In genomic region chr21:39387461-39388037, GRCh38 we compare ENCODE assay signal across 8 cellular contexts. TPM values are rescaled to one million over a fixed set of nuclear protein-coding genes. Genes with fewer than 3 reads are reported as not detected.
DNase-seq lines count a peak whose midpoint lies in the region; ATAC-seq and TF ChIP-seq lines count a peak whose summit lies in the region.

No MANE protein-coding gene starts in this region.

- no peak for ATAC-seq in HG03520 (IDR thresholded peaks at IDR 0.05; ENCODE audit: unreplicated experiment)

- in situ Hi-C loops in GM13976 (cut with MboI; ENCODE audit: low sequenced_read_pairs, unreplicated experiment) = loop anchor here (25.0 kb wide), 1 partner anchor 200 kb away; the partner anchor contains the start of gene PSMG1

- peaks cover 7% of the 10 kb centered on the region for H3K4me1 ChIP-seq in mesodermal cell (ENCODE audit: control insufficient read depth, insufficient read depth, low read length, poor library complexity, severe bottlenecking)

- no peak overlapping the region for H3K27ac Mint-ChIP-seq in endothelial cell (ENCODE audit: unreplicated experiment)

- no peaks in the 10 kb centered on the region for H3K9me3 Mint-ChIP-seq in endothelial cell (ENCODE audit: unreplicated experiment)

- H3K4me3 Mint-ChIP-seq in endothelial cell (ENCODE audit: unreplicated experiment) = peak overlapping the region; percentile 74

- H3K36me3 ChIP-seq in mesodermal cell (ENCODE audit: control insufficient read depth, insufficient read depth, low read length) = peaks cover 18% of the 10 kb centered on the region

- peak overlapping the region; percentile 29 for H3K4me3 ChIP-seq in mesodermal cell (ENCODE audit: extremely low read depth, insufficient read depth, low read length, poor library complexity, severe bottlenecking)

- no peak for TF ChIP-seq CTCF in GM13976 (IDR thresholded peaks at IDR 0.05; ENCODE audit: borderline replicate concordance, control extremely low read depth, extremely low read depth, insufficient read depth, missing control alignments)
- no peak for TF ChIP-seq CTCF in endothelial cell (IDR thresholded peaks at IDR 0.05; ENCODE audit: unreplicated experiment)

- peak overlapping the region; percentile 59 for H3K27ac ChIP-seq in mesodermal cell (ENCODE audit: low read depth, low read length, severe bottlenecking)

- no peaks in the 10 kb centered on the region for H3K9me3 ChIP-seq in mesodermal cell (ENCODE audit: control insufficient read depth, low read length)

- peaks cover 28% of the 10 kb centered on the region for H3K36me3 Mint-ChIP-seq in endothelial cell (ENCODE audit: low read depth, unreplicated experiment)

- WGBS in mesodermal cell (ENCODE audit: insufficient coverage in 2 of 2), 2 experiments = 25 to 40% methylated on average over 2 to 5 of the region's 21 CpGs

- peaks cover 8% of the 10 kb centered on the region for H3K4me1 Mint-ChIP-seq in endothelial cell (ENCODE audit: unreplicated experiment)

- DNase-seq in GM13976 (ENCODE audit: low spot score) (peak; percentile 95), HS-5 (ENCODE audit: low read depth) (peak; percentile 67), NOMO-1 treated with dmso at 0.1 percent for 144 hours (lab: John Stamatoyannopoulos, UW; ENCODE audit: unreplicated experiment) (peak; percentile 55), endothelial cell (ENCODE audit: low spot score) (peak; percentile 95)
- DNase-seq in activated CD8-positive, alpha-beta memory T cell treated with anti-CD3 and anti-CD28 coated beads, Interleukin-2, amount 50 U/mL, for 24 hours (ENCODE audit: extremely low read depth) = peak; percentile 69
- DNase-seq in stimulated activated CD8-positive, alpha-beta memory T cell treated with anti-CD3 and anti-CD28 coated beads, Interleukin-15, amount 100 ng/mL, for 1 hour (ENCODE audit: low read depth) = peak; percentile 78

- peaks cover 8% of the 10 kb centered on the region for H3K27me3 Mint-ChIP-seq in endothelial cell (ENCODE audit: unreplicated experiment)

RNA-seq across cellular contexts. Expression of gene HMGN1, which starts 38.7 kb away (rescaled TPM):
- total RNA-seq in endothelial cell (ENCODE audit: unreplicated experiment) = 409 TPM
- polyA plus RNA-seq in mesodermal cell (2013, experiment 1 of 2) = 410 TPM
- 468 TPM for polyA plus RNA-seq in mesodermal cell (2013, experiment 2 of 2)

RNA-seq across cellular contexts. Expression of gene LCA5L, which starts 58.0 kb away (rescaled TPM):
- 0.59 TPM for total RNA-seq in endothelial cell (ENCODE audit: unreplicated experiment)
- 2.0 TPM for polyA plus RNA-seq in mesodermal cell (2013, experiment 1 of 2)
- polyA plus RNA-seq in mesodermal cell (2013, experiment 2 of 2) = 2.1 TPM
